In genomic region chr1:35707253-35708178, GRCh38 we compare ENCODE assay signal across 8 cellular contexts. TPM values are rescaled to one million over a fixed set of nuclear protein-coding genes. Genes with fewer than 3 reads are reported as not detected.
A peak's percentile ranks its signal among the peaks of the same experiment; 100 is the strongest.
DNase-seq lines count a peak whose midpoint lies in the region; ATAC-seq and TF ChIP-seq lines count a peak whose summit lies in the region.

No MANE protein-coding gene starts in this region.

- H3K36me3 ChIP-seq in PC-9 (ENCODE audit: low read depth) (no peaks in the 10 kb centered on the region), ascending aorta (no peaks in the 10 kb centered on the region), iPS DF 6.9 (ENCODE audit: control insufficient read depth, insufficient read depth, low read length) (no peaks in the 10 kb centered on the region), skeletal muscle satellite cell (ENCODE audit: insufficient read depth, low read length) (peaks cover 7% of the 10 kb centered on the region)

- no TSS peak for BruUV-seq in PC-9 (replicated peaks; lab: Mats Ljungman, UMichigan)

- H3K4me1 ChIP-seq in PC-9 (replicated peaks; ENCODE audit: insufficient read depth): no peaks in the 10 kb centered on the region
- peaks cover 4 to 8% of the 10 kb centered on the region in 2 donors for H3K4me1 ChIP-seq in ascending aorta
- peaks cover 7% of the 10 kb centered on the region for H3K4me1 ChIP-seq in iPS DF 6.9 (ENCODE audit: control insufficient read depth, insufficient read depth, low read length)
- peaks cover 7% of the 10 kb centered on the region for H3K4me1 ChIP-seq in skeletal muscle satellite cell (ENCODE audit: control insufficient read depth, insufficient read depth, low read length)

- H3K79me2 ChIP-seq in PC-9 (ENCODE audit: low read depth): no peaks in the 10 kb centered on the region

- DNase-seq in NCI-H2029 (lab: John Stamatoyannopoulos, UW): peak; percentile 20
- DNase-seq in NCI-H2029 treated with DMSO at 0.1 percent for 48 hours (lab: John Stamatoyannopoulos, UW): no peak
- peak in 1 of 2 experiments; percentile 47 for DNase-seq in PC-9
- no peak for DNase-seq in ascending aorta (ENCODE audit: low spot score in 2 of 2)
- no peak for DNase-seq in iPS DF 6.9 (ENCODE audit: low read depth, low spot score)
- DNase-seq in GOT3 (lab: John Stamatoyannopoulos, UW): no peak

- no CpG with 5 or more reads among the region's 66 CpGs for WGBS in iPS DF 6.9 (ENCODE audit: insufficient coverage, insufficient read length)

- no peak overlapping the region for H2AFZ ChIP-seq in PC-9

- CTCF ChIA-PET in PC-9 (lab: Charles Lee): interaction anchor here (0.6 to 1.1 kb wide), 3 partner anchors 8 to 112 kb away, joined by 3 to 4 read pairs (median 4); no protein-coding TSS in a partner anchor

- H3F3A ChIP-seq in PC-9 (ENCODE audit: insufficient read depth, low read depth): no peaks in the 10 kb centered on the region; the same call in 1 of the 2 replicates

- ATAC-seq in GM19463 (IDR thresholded peaks at IDR 0.05; ENCODE audit: unreplicated experiment): no peak

- POLR2A ChIA-PET in PC-9 (lab: Charles Lee; ENCODE audit: unreplicated experiment): interaction anchor here (0.7 kb wide), 2 partner anchors 77 to 364 kb away, joined by 4 to 5 read pairs; no protein-coding TSS in a partner anchor

- H3K27me3 ChIP-seq in PC-9 (ENCODE audit: insufficient read depth, low read depth): peaks cover 47% of the 10 kb centered on the region
- no peaks in the 10 kb centered on the region for H3K27me3 ChIP-seq in ascending aorta
- peaks cover 3% of the 10 kb centered on the region; the same call in 1 of the 2 replicates for H3K27me3 ChIP-seq in iPS DF 6.9 (ENCODE audit: control insufficient read depth, insufficient read depth, low read length)
- peaks cover 11% of the 10 kb centered on the region for H3K27me3 ChIP-seq in skeletal muscle satellite cell (ENCODE audit: control insufficient read depth, insufficient read depth, low read length)

- H3K4me2 ChIP-seq in PC-9 (peak overlapping the region; percentile 63), skeletal muscle satellite cell (ENCODE audit: low read length) (peak overlapping the region; percentile 90)

- H4K20me1 ChIP-seq in PC-9 (ENCODE audit: insufficient read depth): no peaks in the 10 kb centered on the region

- H3K4me3 ChIP-seq in PC-9 (peak overlapping the region; percentile 42; the same call in 1 of the 2 replicates), ascending aorta (peak overlapping the region; percentile 39 to 65), iPS DF 6.9 (ENCODE audit: low read length) (peak overlapping the region; percentile 56; the same call in 1 of the 2 replicates), skeletal muscle satellite cell (ENCODE audit: low read length) (peak overlapping the region; percentile 69)

- H3K27ac ChIP-seq in PC-9 (no peak overlapping the region), ascending aorta (no peak overlapping the region), iPS DF 6.9 (ENCODE audit: low read length) (no peak overlapping the region)

- peak overlapping the region; percentile 79 for H3K9ac ChIP-seq in skeletal muscle satellite cell (ENCODE audit: low read depth, low read length)

- no peak for TF ChIP-seq CTCF in PC-9 (conservative IDR thresholded peaks at IDR 0.05)
- no peak for TF ChIP-seq CTCF in ascending aorta (IDR thresholded peaks at IDR 0.05)

- no peaks in the 10 kb centered on the region for H3K9me3 ChIP-seq in PC-9 (ENCODE audit: insufficient read depth, low read depth)
- no peaks in the 10 kb centered on the region for H3K9me3 ChIP-seq in ascending aorta
- no peaks in the 10 kb centered on the region for H3K9me3 ChIP-seq in iPS DF 6.9 (ENCODE audit: control insufficient read depth, insufficient read depth, low read length)
- no peaks in the 10 kb centered on the region for H3K9me3 ChIP-seq in skeletal muscle satellite cell (replicated peaks; ENCODE audit: low read length)

- H3K9me2 ChIP-seq in PC-9 (ENCODE audit: insufficient read depth): no peaks in the 10 kb centered on the region

- intact Hi-C loops in PC-9 (cut with micrococcal nuclease; ENCODE audit: unreplicated experiment) (no loop called here), ascending aorta (cut with DNase I) (no loop called here)

RNA-seq across cellular contexts. Expression of gene C1orf216, which starts 11.2 kb away (rescaled TPM):
- total RNA-seq in PC-9 (2021): 7.6 and 9.9 TPM in 2 replicates
- total RNA-seq in ascending aorta: 40.6 TPM
- 13.2 and 16.2 TPM in 2 replicates for total RNA-seq in skeletal muscle satellite cell (2012; rRNA removed)
